Comparison of ENCODE assay signal across 11 cellular contexts in the genomic region with DNA sequence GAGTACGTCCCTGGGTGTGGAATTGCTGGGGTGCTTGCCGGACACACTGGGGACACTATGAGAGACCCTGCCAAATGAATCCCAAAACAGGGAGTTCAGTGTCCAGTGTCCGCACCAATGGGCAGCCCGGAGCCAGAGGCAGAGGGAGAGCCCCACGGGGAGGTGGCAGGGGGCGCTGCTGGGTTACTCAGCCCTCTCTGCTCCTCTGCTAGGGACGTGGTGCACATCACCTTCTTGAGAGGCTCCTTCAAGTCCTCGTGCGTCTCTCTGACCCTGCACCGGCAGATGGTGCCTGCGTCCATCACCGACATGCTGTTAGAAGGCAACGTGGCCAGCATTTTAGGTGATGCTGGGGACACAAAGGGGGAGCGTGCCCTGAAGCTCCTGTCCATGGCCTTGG. TPM values are rescaled to one million over a fixed set of nuclear protein-coding genes. Genes with fewer than 3 reads are reported as not detected.
DNase-seq lines count a peak whose midpoint lies in the region; TF ChIP-seq lines count a peak whose summit lies in the region.
"Had no signal": no experiment of that assay in that cellular context is flagged by ENCODE, and none has a peak within 500 bp of the region (broad histone marks: within the 10 kb centered on the region; RNA-seq: fewer than 3 reads in every experiment).

No MANE protein-coding gene starts in this region.

- H3K27me3 ChIP-seq in esophagus squamous epithelium, result peaks cover 0 to 60% (median 0%) of the 10 kb centered on the region in 4 donors

- H3K4me1 Mint-ChIP-seq in osteocyte (ENCODE audit: unreplicated experiment), result no peaks in the 10 kb centered on the region

- DNase-seq in SHP77 treated with DMSO at 0.1 percent for 48 hours (lab: John Stamatoyannopoulos, UW), result peak; percentile 14
- no peak for DNase-seq in SHP77 (lab: John Stamatoyannopoulos, UW)
- peak; percentile 28 for DNase-seq in NAMALWA (ENCODE audit: low spot score)
- DNase-seq in dermis blood vessel endothelial cell, result peak; percentile 39
- DNase-seq in osteocyte (ENCODE audit: extremely low spot score, unreplicated experiment), result no peak
- DNase-seq in esophagus squamous epithelium (lab: John Stamatoyannopoulos, UW), result no peak
- DNase-seq in occipital lobe (lab: John Stamatoyannopoulos, UW), result no peak
- DNase-seq in DMS114 treated with DMSO at 0.1 percent for 48 hours (lab: John Stamatoyannopoulos, UW; ENCODE audit: unreplicated experiment), result no peak
- DNase-seq: activated CD4-positive, alpha-beta memory T cell treated with anti-CD3 and anti-CD28 coated beads, Interleukin-2, amount 10 ng/mL, durations not matched to agents 7 days and 5 days; CD4-positive, CD25-positive, alpha-beta regulatory T cell; NCI-H510A had no signal

- no peak overlapping the region for H3K27ac ChIP-seq in esophagus squamous epithelium

- no peak overlapping the region for H3K4me3 Mint-ChIP-seq in osteocyte (ENCODE audit: unreplicated experiment)
- H3K4me3 Mint-ChIP-seq: activated CD4-positive, alpha-beta memory T cell treated with anti-CD3 and anti-CD28 coated beads, Interleukin-2, amount 10 ng/mL, durations not matched to agents 7 days and 5 days; CD4-positive, CD25-positive, alpha-beta regulatory T cell had no signal

- no peak overlapping the region for H3K4me3 ChIP-seq in esophagus squamous epithelium

- H3K9me3 Mint-ChIP-seq in osteocyte (ENCODE audit: unreplicated experiment), result no peaks in the 10 kb centered on the region
- H3K9me3 Mint-ChIP-seq: activated CD4-positive, alpha-beta memory T cell treated with anti-CD3 and anti-CD28 coated beads, Interleukin-2, amount 10 ng/mL, durations not matched to agents 7 days and 5 days; CD4-positive, CD25-positive, alpha-beta regulatory T cell had no signal

- no peak for TF ChIP-seq POLR2A in esophagus squamous epithelium (IDR thresholded peaks at IDR 0.05)

- TF ChIP-seq CTCF in osteocyte (IDR thresholded peaks at IDR 0.05) (peak; percentile 32), esophagus squamous epithelium (IDR thresholded peaks at IDR 0.05) (peak in 1 of 6 experiments; percentile 9)

- 35 to 43% methylated on average over 6 to 7 of the region's 14 CpGs for WGBS in esophagus squamous epithelium, 2 donors

- H3K27ac Mint-ChIP-seq in osteocyte (ENCODE audit: unreplicated experiment), result no peak overlapping the region
- H3K27ac Mint-ChIP-seq: activated CD4-positive, alpha-beta memory T cell treated with anti-CD3 and anti-CD28 coated beads, Interleukin-2, amount 10 ng/mL, durations not matched to agents 7 days and 5 days had no signal

- H3K36me3 Mint-ChIP-seq in osteocyte (ENCODE audit: unreplicated experiment), result no peaks in the 10 kb centered on the region
- H3K36me3 Mint-ChIP-seq: CD4-positive, CD25-positive, alpha-beta regulatory T cell had no signal

- H3K4me1 ChIP-seq in esophagus squamous epithelium, result peaks cover 0 to 6% (median 0%) of the 10 kb centered on the region in 3 donors

- intact Hi-C loops in esophagus squamous epithelium (cut with DNase I), result no loop called here

- H3K36me3 ChIP-seq in esophagus squamous epithelium, result peaks cover 0 to 11% (median 0%) of the 10 kb centered on the region in 3 donors

- no peaks in the 10 kb centered on the region for H3K9me3 ChIP-seq in esophagus squamous epithelium

- peaks cover 18% of the 10 kb centered on the region for H3K27me3 Mint-ChIP-seq in osteocyte (ENCODE audit: unreplicated experiment)

RNA-seq across cellular contexts. Expression of gene STKLD1, which starts 20.8 kb away (rescaled TPM):
- total RNA-seq in dermis blood vessel endothelial cell, result 0.47 and 1.2 TPM in 2 replicates
- 3.5 and 5.1 TPM in 2 replicates for total RNA-seq in osteocyte
- total RNA-seq in esophagus squamous epithelium, result under 1 TPM in 1 of 4 donors, not detected in 3; 0.38 TPM
- 1.6 TPM for total RNA-seq in occipital lobe

RNA-seq across cellular contexts. Expression of gene REXO4, which starts 20.9 kb away (rescaled TPM):
- total RNA-seq in dermis blood vessel endothelial cell, result 16.2 and 26.9 TPM in 2 replicates
- 22.2 and 22.8 TPM in 2 replicates for total RNA-seq in osteocyte
- 10 to 100 TPM; 21.5 to 26.0 (median 21.7) TPM for total RNA-seq in esophagus squamous epithelium
- 15.1 TPM for total RNA-seq in occipital lobe

RNA-seq across cellular contexts. Expression of gene SURF4, which starts 21.1 kb away (rescaled TPM):
- total RNA-seq in dermis blood vessel endothelial cell (370 and 397 TPM in 2 replicates), osteocyte (190 and 201 TPM in 2 replicates), esophagus squamous epithelium (100 to 1,000 TPM; 104 to 140 (median 117) TPM), occipital lobe (88.6 TPM)

RNA-seq across cellular contexts. Expression of gene ADAMTS13, which starts 25.2 kb away (rescaled TPM):
- total RNA-seq in dermis blood vessel endothelial cell, result 0.84 and 1.0 TPM in 2 replicates
- 7.4 and 8.8 TPM in 2 replicates for total RNA-seq in osteocyte
- total RNA-seq in esophagus squamous epithelium, result 1 to 10 TPM in 1 of 4 donors, under 1 TPM in 3; 0.21 to 2.5 (median 0.33) TPM
- total RNA-seq in occipital lobe, result 2.2 TPM

RNA-seq across cellular contexts. Expression of gene SURF2, which starts 40.6 kb away (rescaled TPM):
- total RNA-seq in dermis blood vessel endothelial cell (11.2 and 11.7 TPM in 2 replicates), osteocyte (15.4 and 16.3 TPM in 2 replicates), esophagus squamous epithelium (10 to 100 TPM; 30.1 to 36.8 (median 33.6) TPM), occipital lobe (9.7 TPM)

Comparison
In these comparisons a context has a peak if more than half of its experiments do, and no peak if none do; other contexts are left out.
1. DNase-seq: peak in SHP77 treated with DMSO at 0.1 percent for 48 hours (single experiment), NAMALWA (single experiment) and dermis blood vessel endothelial cell (single experiment); none in SHP77 (0 of 2), osteocyte (single experiment), esophagus squamous epithelium (single experiment), occipital lobe (single experiment) and DMS114 treated with DMSO at 0.1 percent for 48 hours (single experiment).